9 cellular contexts compared by ENCODE assay signal in the genomic region with DNA sequence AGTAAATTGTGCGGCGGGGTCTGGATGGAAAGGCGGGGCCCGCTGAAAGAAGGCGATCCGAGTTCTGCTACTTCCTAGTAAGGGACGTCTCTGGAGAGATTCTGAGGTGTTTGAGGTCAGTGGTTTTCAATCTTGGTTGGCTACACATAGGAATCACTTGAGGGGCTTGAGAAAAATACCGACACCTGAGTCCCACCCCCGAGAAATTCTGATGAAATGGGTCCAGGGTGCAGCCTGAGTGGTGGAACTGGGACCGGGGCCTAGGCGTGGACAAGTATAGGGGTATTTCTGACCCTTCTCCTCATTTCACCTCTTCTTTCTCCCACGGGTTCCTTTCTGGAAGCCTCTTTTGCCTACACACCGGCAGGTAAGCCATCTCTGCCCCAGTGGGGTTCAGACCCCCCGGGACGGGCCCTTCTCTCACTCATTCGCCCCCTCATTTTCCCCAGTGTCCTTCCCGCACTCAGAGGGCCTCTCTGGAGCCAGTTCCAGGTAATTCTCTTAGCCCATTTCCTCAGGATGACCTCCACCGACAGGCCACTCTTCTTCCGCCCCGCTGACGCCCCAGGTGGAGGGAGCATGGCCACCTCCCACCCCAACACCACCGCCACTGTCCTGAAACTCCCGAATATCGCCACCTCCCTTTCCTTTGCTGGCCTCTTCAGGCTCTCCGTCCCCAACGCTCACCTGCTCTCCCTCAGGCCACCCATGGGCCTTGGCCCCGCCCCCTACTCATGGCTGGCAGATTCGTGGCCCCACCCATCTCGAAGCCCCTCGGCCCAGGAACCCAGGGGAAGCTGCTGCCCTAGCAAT. TPM values are rescaled to one million over a fixed set of nuclear protein-coding genes. Genes with fewer than 3 reads are reported as not detected.
DNase-seq lines count a peak whose midpoint lies in the region; ATAC-seq, FAIRE-seq and TF ChIP-seq lines count a peak whose summit lies in the region.
"Had no signal": no experiment of that assay in that cellular context is flagged by ENCODE, and none has a peak within 500 bp of the region (broad histone marks: within the 10 kb centered on the region; RNA-seq: fewer than 3 reads in every experiment).

No MANE protein-coding gene starts in this region.

- H3K9me3 ChIP-seq in keratinocyte (ENCODE audit: control insufficient read depth, low read depth, low read length) = no peaks in the 10 kb centered on the region
- H3K9me3 ChIP-seq in stomach smooth muscle (ENCODE audit: control insufficient read depth in 2 of 2, low read length in 2 of 2) = no peaks in the 10 kb centered on the region

- H3K4me1 ChIP-seq in keratinocyte (ENCODE audit: control insufficient read depth, extremely low read depth, insufficient read depth, low read length) (peaks cover 15% of the 10 kb centered on the region), stomach smooth muscle (ENCODE audit: control insufficient read depth, insufficient read depth, low read length) (peaks cover 22% of the 10 kb centered on the region)

- H3K4me1 Mint-ChIP-seq in activated naive CD8-positive, alpha-beta T cell treated with anti-CD3 and anti-CD28 coated beads, Interleukin-2, amount 10 ng/mL, durations not matched to agents 7 days and 5 days = peaks cover 16% of the 10 kb centered on the region

- H3K36me3 Mint-ChIP-seq in activated naive CD8-positive, alpha-beta T cell treated with anti-CD3 and anti-CD28 coated beads, Interleukin-2, amount 10 ng/mL, durations not matched to agents 7 days and 5 days = no peaks in the 10 kb centered on the region

- peak overlapping the region; percentile 96 for H2AFZ ChIP-seq in keratinocyte (ENCODE audit: control insufficient read depth, low read length)

- H3K27ac ChIP-seq in keratinocyte (ENCODE audit: control insufficient read depth, insufficient read depth, low read length) = peak overlapping the region; percentile 73
- H3K27ac ChIP-seq in stomach smooth muscle (ENCODE audit: low read length) = peak overlapping the region; percentile 80

- ATAC-seq in activated naive CD8-positive, alpha-beta T cell treated with anti-CD3 and anti-CD28 coated beads, Interleukin-2, amount 10 ng/mL, durations not matched to agents 7 days and 5 days (ENCODE audit: low read depth) = no peak

- H3K4me2 ChIP-seq in keratinocyte (ENCODE audit: control insufficient read depth, extremely low read depth, insufficient read depth, low read depth, low read length) = peak overlapping the region; percentile 90

- POLR2A ChIA-PET in activated naive CD8-positive, alpha-beta T cell treated with anti-CD3 and anti-CD28 coated beads, Interleukin-2, amount 10 ng/mL, durations not matched to agents 7 days and 5 days (lab: Charles Lee) = interaction anchor here (0.6 to 1.8 kb wide), 16 partner anchors 10 to 743 kb away, joined by 3 to 20 read pairs (median 3); partner anchors contain the start of genes CCDC15, MSANTD2, ROBO3 and TMEM218

- H4K20me1 ChIP-seq in keratinocyte (ENCODE audit: control insufficient read depth, extremely low read depth, insufficient read depth, low read length) = no peaks in the 10 kb centered on the region

- no peaks in the 10 kb centered on the region for H3K9me1 ChIP-seq in keratinocyte (ENCODE audit: control insufficient read depth, extremely low read depth, insufficient read depth, low read length)

- peak overlapping the region; percentile 90 for H3K27ac Mint-ChIP-seq in activated naive CD8-positive, alpha-beta T cell treated with anti-CD3 and anti-CD28 coated beads, Interleukin-2, amount 10 ng/mL, durations not matched to agents 7 days and 5 days

- dilution Hi-C loops in keratinocyte (cut with MboI; ENCODE audit: extremely low pct_ligation_motif_present, low sequenced_read_pairs) = no loop called here

- no peak for TF ChIP-seq CTCF in keratinocyte (optimal IDR thresholded peaks at IDR 0.05 in 1 of 3, IDR thresholded peaks at IDR 0.05 in 1 of 3, conservative IDR thresholded peaks at IDR 0.05 in 1 of 3; ENCODE audit: extremely low read depth in 1 of 3, insufficient read depth in 2 of 3, low read length in 3 of 3)

- H3K36me3 ChIP-seq in keratinocyte (ENCODE audit: control insufficient read depth in 2 of 2, extremely low read depth in 1 of 2, insufficient read depth in 2 of 2, low read length in 2 of 2) = peaks cover 0 to 1% of the 10 kb centered on the region in 2 experiments
- no peaks in the 10 kb centered on the region for H3K36me3 ChIP-seq in stomach smooth muscle (ENCODE audit: control insufficient read depth in 2 of 2, insufficient read depth in 2 of 2, low read length in 2 of 2)

- H3K79me2 ChIP-seq in keratinocyte (ENCODE audit: control insufficient read depth, insufficient read depth, low read length) = no peaks in the 10 kb centered on the region

- peak overlapping the region; percentile 90 for H3K9ac ChIP-seq in keratinocyte (ENCODE audit: control insufficient read depth, extremely low read depth, insufficient read depth, low read length)
- H3K9ac ChIP-seq in stomach smooth muscle (ENCODE audit: low read length in 2 of 2) = peak overlapping the region; percentile 36 to 69

- H3K9me3 Mint-ChIP-seq in activated naive CD8-positive, alpha-beta T cell treated with anti-CD3 and anti-CD28 coated beads, Interleukin-2, amount 10 ng/mL, durations not matched to agents 7 days and 5 days = no peaks in the 10 kb centered on the region

- H3K4me3 ChIP-seq in keratinocyte (ENCODE audit: control insufficient read depth in 2 of 3, extremely low read depth in 1 of 3, insufficient read depth in 2 of 3, low read depth in 1 of 3, low read length in 3 of 3) = peak overlapping the region; percentile 50 to 77 (median 74)
- H3K4me3 ChIP-seq in stomach smooth muscle (ENCODE audit: low read length in 2 of 2) = peak overlapping the region; percentile 68 to 81

- FAIRE-seq in keratinocyte (lab: Jason Lieb, UNC) = no peak
- FAIRE-seq: frontal cortex had no signal

- H3K27me3 ChIP-seq in keratinocyte (ENCODE audit: control insufficient read depth, extremely low read depth, insufficient read depth, low read length) = peaks cover 26% of the 10 kb centered on the region
- H3K27me3 ChIP-seq in stomach smooth muscle (ENCODE audit: control insufficient read depth in 1 of 2, insufficient read depth in 2 of 2, low read length in 2 of 2) = peaks cover 13 to 16% of the 10 kb centered on the region in 2 donors

- H3K27me3 Mint-ChIP-seq in activated naive CD8-positive, alpha-beta T cell treated with anti-CD3 and anti-CD28 coated beads, Interleukin-2, amount 10 ng/mL, durations not matched to agents 7 days and 5 days = peaks cover 36% of the 10 kb centered on the region

- DNase-seq in NCI-H146 (lab: John Stamatoyannopoulos, UW) = peak; percentile 21
- no peak for DNase-seq in NCI-H146 treated with DMSO at 0.1 percent for 48 hours (lab: John Stamatoyannopoulos, UW; ENCODE audit: unreplicated experiment)
- no peak for DNase-seq in activated naive CD8-positive, alpha-beta T cell treated with anti-CD3 and anti-CD28 coated beads, Interleukin-2, amount 10 ng/mL, durations not matched to agents 7 days and 5 days
- no peak for DNase-seq in keratinocyte (ENCODE audit: low read depth, low spot score)
- no peak for DNase-seq in NCI-H226
- no peak for DNase-seq in NCI-H2171 (lab: John Stamatoyannopoulos, UW)
- no peak for DNase-seq in NCI-H1930 (lab: John Stamatoyannopoulos, UW)

- peak overlapping the region; percentile 87 for H3K4me3 Mint-ChIP-seq in activated naive CD8-positive, alpha-beta T cell treated with anti-CD3 and anti-CD28 coated beads, Interleukin-2, amount 10 ng/mL, durations not matched to agents 7 days and 5 days

RNA-seq across cellular contexts. Expression of gene ROBO3, which starts 11.8 kb away (rescaled TPM):
- total RNA-seq in activated naive CD8-positive, alpha-beta T cell treated with anti-CD3 and anti-CD28 coated beads, Interleukin-2, amount 10 ng/mL, durations not matched to agents 7 days and 5 days = 10 to 100 TPM; 19.6 to 23.7 TPM
- polyA plus RNA-seq in keratinocyte = 13.6 to 19.2 TPM (median 17.0 TPM) in 3 replicates
- 2.3 TPM for polyA plus RNA-seq in keratinocyte (2011; ENCODE audit: low read depth)
- polyA plus RNA-seq in keratinocyte (2011; cell fraction: cytosol; rRNA removed) = 8.8 and 15.7 TPM in 2 replicates
- polyA plus RNA-seq in keratinocyte (2011; cell fraction: nucleus; rRNA removed) = 58.3 and 79.9 TPM in 2 replicates
- polyA plus RNA-seq in keratinocyte (2012; ENCODE audit: low replicate concordance) = 10.8 and 19.8 TPM in 2 replicates
- polyA minus RNA-seq in keratinocyte = 5.2 to 16.2 TPM (median 8.2 TPM) in 3 replicates
- polyA minus RNA-seq in keratinocyte (2011; cell fraction: cytosol; rRNA and poly(A)+ RNA removed) = 7.7 TPM
- 10.5 and 15.3 TPM in 2 replicates for polyA minus RNA-seq in keratinocyte (2011; cell fraction: nucleus; rRNA and poly(A)+ RNA removed)

RNA-seq across cellular contexts. Expression of gene ROBO4, which starts 20.6 kb away (rescaled TPM):
- total RNA-seq in activated naive CD8-positive, alpha-beta T cell treated with anti-CD3 and anti-CD28 coated beads, Interleukin-2, amount 10 ng/mL, durations not matched to agents 7 days and 5 days = not detected
- polyA plus RNA-seq in keratinocyte = 0.94 to 2.3 TPM (median 0.98 TPM) in 3 replicates
- polyA plus RNA-seq in keratinocyte (2011; ENCODE audit: low read depth) = 1.2 TPM
- polyA plus RNA-seq in keratinocyte (2011; cell fraction: cytosol; rRNA removed) = 1.1 and 1.7 TPM in 2 replicates
- polyA plus RNA-seq in keratinocyte (2011; cell fraction: nucleus; rRNA removed) = 2.6 and 2.8 TPM in 2 replicates
- 1.4 and 7.1 TPM in 2 replicates for polyA plus RNA-seq in keratinocyte (2012; ENCODE audit: low replicate concordance)
- 2.0 to 8.8 TPM (median 2.2 TPM) in 3 replicates for polyA minus RNA-seq in keratinocyte
- 4.0 TPM for polyA minus RNA-seq in keratinocyte (2011; cell fraction: cytosol; rRNA and poly(A)+ RNA removed)
- 2.0 and 3.3 TPM in 2 replicates for polyA minus RNA-seq in keratinocyte (2011; cell fraction: nucleus; rRNA and poly(A)+ RNA removed)

RNA-seq across cellular contexts. Expression of gene HEPN1, which starts 42.0 kb away (rescaled TPM):
- not detected for total RNA-seq in activated naive CD8-positive, alpha-beta T cell treated with anti-CD3 and anti-CD28 coated beads, Interleukin-2, amount 10 ng/mL, durations not matched to agents 7 days and 5 days
- polyA plus RNA-seq in keratinocyte = not detected in 3 replicates
- not detected for polyA plus RNA-seq in keratinocyte (2011; ENCODE audit: low read depth)
- polyA plus RNA-seq in keratinocyte (2011; cell fraction: cytosol; rRNA removed) = not detected in 2 replicates
- not detected in 2 replicates for polyA plus RNA-seq in keratinocyte (2011; cell fraction: nucleus; rRNA removed)
- not detected in 2 replicates for polyA plus RNA-seq in keratinocyte (2012; ENCODE audit: low replicate concordance)
- not detected in 3 replicates for polyA minus RNA-seq in keratinocyte
- not detected for polyA minus RNA-seq in keratinocyte (2011; cell fraction: cytosol; rRNA and poly(A)+ RNA removed)
- polyA minus RNA-seq in keratinocyte (2011; cell fraction: nucleus; rRNA and poly(A)+ RNA removed) = not detected in 2 replicates
- total RNA-seq: frontal cortex had no signal

RNA-seq across cellular contexts. Expression of gene HEPACAM, which starts 58.8 kb away (rescaled TPM):
- not detected for total RNA-seq in activated naive CD8-positive, alpha-beta T cell treated with anti-CD3 and anti-CD28 coated beads, Interleukin-2, amount 10 ng/mL, durations not matched to agents 7 days and 5 days
- polyA plus RNA-seq in keratinocyte = not detected in 3 replicates
- polyA plus RNA-seq in keratinocyte (2011; ENCODE audit: low read depth) = not detected
- polyA plus RNA-seq in keratinocyte (2011; cell fraction: cytosol; rRNA removed) = not detected in 2 replicates
- polyA plus RNA-seq in keratinocyte (2011; cell fraction: nucleus; rRNA removed) = 0.03 TPM in 1 of 2 replicates, not detected in the other
- not detected in 2 replicates for polyA plus RNA-seq in keratinocyte (2012; ENCODE audit: low replicate concordance)
- 0.16 TPM in 1 of 3 replicates, not detected in the others for polyA minus RNA-seq in keratinocyte
- polyA minus RNA-seq in keratinocyte (2011; cell fraction: cytosol; rRNA and poly(A)+ RNA removed) = not detected
- polyA minus RNA-seq in keratinocyte (2011; cell fraction: nucleus; rRNA and poly(A)+ RNA removed) = not detected in 2 replicates
